8 cellular contexts compared by ENCODE assay signal in genomic region chr10:99430451-99431189, GRCh38. TPM values are rescaled to one million over a fixed set of nuclear protein-coding genes. Genes with fewer than 3 reads are reported as not detected.
DNase-seq lines count a peak whose midpoint lies in the region; ATAC-seq, FAIRE-seq and TF ChIP-seq lines count a peak whose summit lies in the region.

GOT1 (minus strand) TSS chr10:99430624; CDS start chr10:99430565, 59 bp downstream.

- H3K9me3 ChIP-seq in BE2C, result no peaks in the 10 kb centered on the region

- no peak for TF ChIP-seq CTCF in BE2C (IDR thresholded peaks at IDR 0.05; ENCODE audit: low read depth, low read length)

- H3K27me3 ChIP-seq in BE2C, result no peaks in the 10 kb centered on the region

- H3K36me3 ChIP-seq in BE2C, result peaks cover 4% of the 10 kb centered on the region

- no peaks in the 10 kb centered on the region for H3K4me1 ChIP-seq in BE2C

- FAIRE-seq in colon (lab: Jason Lieb, UNC), result peak; percentile 84

- peak within 1 kb of the TSS; percentile 93 for H3K4me3 ChIP-seq in BE2C (ENCODE audit: low read depth, low read length)

- peak; percentile 96 for ATAC-seq in HG03460 (IDR thresholded peaks at IDR 0.05; ENCODE audit: unreplicated experiment)

- DNase-seq in BE2C (peak; percentile 93), GM19240 (ENCODE audit: insufficient read length, low spot score) (peak; percentile 84), NCI-H526 (lab: John Stamatoyannopoulos, UW) (peak; percentile 96 to 97), kidney glomerular epithelial cell (lab: John Stamatoyannopoulos, UW) (peak; percentile 99)
- peak; percentile 97 for DNase-seq in activated CD4-positive, alpha-beta T cell treated with anti-CD3 and anti-CD28 coated beads for 48 hours
- peak; percentile 75 for DNase-seq in stimulated activated CD4-positive, alpha-beta T cell treated with anti-CD3 and anti-CD28 coated beads, Interleukin-1b, Interleukin-23, amount 100 ng/mL, for 1 hour (ENCODE audit: low read depth in 2 of 2)

RNA-seq across cellular contexts. Expression of gene GOT1, which starts in this region (rescaled TPM):
- polyA plus RNA-seq in BE2C (2012; ENCODE audit: insufficient read depth, insufficient read length, low read depth), result 89.3 TPM

Comparison
In these comparisons a context has a peak if more than half of its experiments do, and no peak if none do; other contexts are left out.
1. Peak in every context shown above with its lines: DNase-seq, ATAC-seq and H3K4me3 ChIP-seq.